37 cellular contexts compared by ENCODE assay signal in the genomic region with DNA sequence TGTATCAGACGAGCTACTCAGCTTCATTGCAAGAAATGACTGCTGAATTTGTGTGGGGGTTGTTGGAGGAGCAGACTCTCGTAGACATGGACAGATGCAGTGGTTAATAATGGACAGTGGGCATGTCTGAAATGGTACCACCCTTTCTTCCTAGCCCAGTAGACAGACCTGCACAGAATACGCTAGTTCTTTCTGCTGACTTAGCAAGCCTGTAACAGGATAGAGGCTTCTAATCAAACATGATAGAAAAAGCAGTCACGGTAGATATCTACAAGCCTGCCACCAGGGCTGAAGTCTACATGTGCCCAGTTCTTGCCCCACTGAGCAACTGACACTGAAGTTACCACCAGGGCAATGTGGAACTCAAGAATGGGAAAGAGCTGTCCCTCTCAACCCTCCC.
"Had no signal": no experiment of that assay in that cellular context is flagged by ENCODE, and none has a peak within 500 bp of the region (broad histone marks: within the 10 kb centered on the region; RNA-seq: fewer than 3 reads in every experiment).

No MANE protein-coding gene starts in this region.

- H3K4me3 ChIP-seq: adrenal gland, body of pancreas, breast epithelium had no signal

- H3K36me3 ChIP-seq: adrenal gland, brain microvascular endothelial cell, breast epithelium had no signal

- H3K9me3 ChIP-seq: adrenal gland, body of pancreas, breast epithelium had no signal

- H3K9me3 Mint-ChIP-seq: activated B cell treated with CpG ODN at 0.5 μM for 24 hours; activated CD4-positive, alpha-beta memory T cell treated with anti-CD3 and anti-CD28 coated beads for 36 hours; activated CD4-positive, alpha-beta T cell treated with anti-CD3 and anti-CD28 coated beads, Interleukin-2, amount 10 ng/mL, durations not matched to agents 24 days and 14 days; activated CD8-positive, alpha-beta T cell treated with anti-CD3 and anti-CD28 coated beads for 36 hours; activated naive CD4-positive, alpha-beta T cell treated with anti-CD3 and anti-CD28 coated beads for 36 hours; activated naive CD4-positive, alpha-beta T cell treated with anti-CD3 and anti-CD28 coated beads, Interleukin-2, amount 50 U/mL, for 72 hours; activated naive CD8-positive, alpha-beta T cell treated with anti-CD3 and anti-CD28 coated beads for 36 hours; activated T-cell treated with anti-CD3 and anti-CD28 coated beads, Interleukin-2, amount 50 U/mL, for 4 hours; activated T-cell treated with anti-CD3 and anti-CD28 coated beads, Interleukin-2, amount 50 U/mL, for 72 hours; activated T-helper 1 cell treated with anti-CD3 and anti-CD28 coated beads, Interleukin-12 subunit alpha, Interleukin-12 subunit beta, Interleukin-2, Interleukin-4 antibody, amounts not matched to agents 30 ng/mL and 10 ng/mL and 1 ng/mL, durations not matched to agents 14 hours and 24 hours and 36 hours; activated T-helper 17 cell treated with anti-CD3 and anti-CD28 coated beads, Interleukin-2, amount 50 U/mL, for 72 hours; T-helper 1 cell treated with Interleukin-12 subunit alpha and Interleukin-12 subunit beta and Interleukin-4 antibody, amounts not matched to agents 30 μg/mL and 1 μg/mL, for 36 hours; T-helper 2 cell treated with Interferon-gamma antibody and Interleukin-4, amounts not matched to agents 5 μg/mL and 100 μg/mL, for 36 hours had no signal

- H3K36me3 Mint-ChIP-seq: activated CD4-positive, alpha-beta memory T cell treated with anti-CD3 and anti-CD28 coated beads for 36 hours; activated naive CD4-positive, alpha-beta T cell treated with anti-CD3 and anti-CD28 coated beads, Interleukin-2, amount 50 U/mL, for 72 hours; activated naive CD8-positive, alpha-beta T cell treated with anti-CD3 and anti-CD28 coated beads for 36 hours had no signal

- H3K27ac Mint-ChIP-seq: activated B cell treated with CpG ODN at 0.5 μM for 24 hours; activated CD4-positive, alpha-beta memory T cell treated with anti-CD3 and anti-CD28 coated beads for 36 hours; activated CD4-positive, alpha-beta T cell treated with anti-CD3 and anti-CD28 coated beads, Interleukin-2, amount 10 ng/mL, durations not matched to agents 24 days and 14 days; activated CD8-positive, alpha-beta T cell treated with anti-CD3 and anti-CD28 coated beads for 36 hours; activated naive CD4-positive, alpha-beta T cell treated with anti-CD3 and anti-CD28 coated beads for 36 hours; activated naive CD4-positive, alpha-beta T cell treated with anti-CD3 and anti-CD28 coated beads, Interleukin-2, amount 50 U/mL, for 72 hours; activated naive CD8-positive, alpha-beta T cell treated with anti-CD3 and anti-CD28 coated beads for 36 hours; activated T-cell treated with anti-CD3 and anti-CD28 coated beads, Interleukin-2, amount 50 U/mL, for 72 hours; activated T-helper 1 cell treated with anti-CD3 and anti-CD28 coated beads, Interleukin-12 subunit alpha, Interleukin-12 subunit beta, Interleukin-2, Interleukin-4 antibody, amounts not matched to agents 30 ng/mL and 10 ng/mL and 1 ng/mL, durations not matched to agents 14 hours and 24 hours and 36 hours; activated T-helper 17 cell treated with anti-CD3 and anti-CD28 coated beads, Interleukin-2, amount 50 U/mL, for 72 hours; T-helper 1 cell treated with Interleukin-12 subunit alpha and Interleukin-12 subunit beta and Interleukin-4 antibody, amounts not matched to agents 30 μg/mL and 1 μg/mL, for 36 hours; T-helper 2 cell treated with Interferon-gamma antibody and Interleukin-4, amounts not matched to agents 5 μg/mL and 100 μg/mL, for 36 hours had no signal

- H3K4me3 Mint-ChIP-seq: activated B cell treated with CpG ODN at 0.5 μM for 24 hours; activated CD4-positive, alpha-beta memory T cell treated with anti-CD3 and anti-CD28 coated beads for 36 hours; activated CD4-positive, alpha-beta T cell treated with anti-CD3 and anti-CD28 coated beads, Interleukin-2, amount 10 ng/mL, durations not matched to agents 24 days and 14 days; activated CD8-positive, alpha-beta T cell treated with anti-CD3 and anti-CD28 coated beads for 36 hours; activated naive CD4-positive, alpha-beta T cell treated with anti-CD3 and anti-CD28 coated beads for 36 hours; activated naive CD8-positive, alpha-beta T cell treated with anti-CD3 and anti-CD28 coated beads for 36 hours; activated T-cell treated with anti-CD3 and anti-CD28 coated beads, Interleukin-2, amount 50 U/mL, for 4 hours; activated T-cell treated with anti-CD3 and anti-CD28 coated beads, Interleukin-2, amount 50 U/mL, for 72 hours; activated T-helper 1 cell treated with anti-CD3 and anti-CD28 coated beads, Interleukin-12 subunit alpha, Interleukin-12 subunit beta, Interleukin-2, Interleukin-4 antibody, amounts not matched to agents 30 ng/mL and 10 ng/mL and 1 ng/mL, durations not matched to agents 14 hours and 24 hours and 36 hours; activated T-helper 17 cell treated with anti-CD3 and anti-CD28 coated beads, Interleukin-2, amount 50 U/mL, for 72 hours; T-helper 1 cell treated with Interleukin-12 subunit alpha and Interleukin-12 subunit beta and Interleukin-4 antibody, amounts not matched to agents 30 μg/mL and 1 μg/mL, for 36 hours; T-helper 2 cell treated with Interferon-gamma antibody and Interleukin-4, amounts not matched to agents 5 μg/mL and 100 μg/mL, for 36 hours had no signal

- H3K27ac ChIP-seq: adrenal gland, body of pancreas, brain microvascular endothelial cell, VCaP had no signal

- ATAC-seq: activated CD8-positive, alpha-beta T cell treated with anti-CD3 and anti-CD28 coated beads for 36 hours; activated naive CD4-positive, alpha-beta T cell treated with anti-CD3 and anti-CD28 coated beads, Interleukin-2, amount 50 U/mL, for 72 hours; activated T-cell treated with anti-CD3 and anti-CD28 coated beads, Interleukin-2, amount 50 U/mL, for 4 hours; activated T-cell treated with anti-CD3 and anti-CD28 coated beads, Interleukin-2, amount 50 U/mL, for 72 hours; activated T-helper 17 cell treated with anti-CD3 and anti-CD28 coated beads, Interleukin-2, amount 50 U/mL, for 72 hours; body of pancreas had no signal

- H3K27me3 Mint-ChIP-seq: activated CD4-positive, alpha-beta T cell treated with anti-CD3 and anti-CD28 coated beads, Interleukin-2, amount 10 ng/mL, durations not matched to agents 24 days and 14 days; activated CD8-positive, alpha-beta T cell treated with anti-CD3 and anti-CD28 coated beads for 36 hours; activated T-helper 17 cell treated with anti-CD3 and anti-CD28 coated beads, Interleukin-2, amount 50 U/mL, for 72 hours had no signal

- H3K4me1 Mint-ChIP-seq: activated B cell treated with CpG ODN at 0.5 μM for 24 hours; activated CD4-positive, alpha-beta T cell treated with anti-CD3 and anti-CD28 coated beads, Interleukin-2, amount 10 ng/mL, durations not matched to agents 24 days and 14 days; activated naive CD8-positive, alpha-beta T cell treated with anti-CD3 and anti-CD28 coated beads for 36 hours; activated T-helper 17 cell treated with anti-CD3 and anti-CD28 coated beads, Interleukin-2, amount 50 U/mL, for 72 hours had no signal

- DNase-seq: activated B cell treated with CpG ODN at 0.5 μM for 24 hours; activated CD4-positive, alpha-beta memory T cell treated with anti-CD3 and anti-CD28 coated beads for 36 hours; activated CD4-positive, alpha-beta T cell treated with anti-CD3 and anti-CD28 coated beads for 4 hours; activated CD4-positive, alpha-beta T cell treated with anti-CD3 and anti-CD28 coated beads, Interleukin-2, amount 10 ng/mL, durations not matched to agents 24 days and 14 days; activated CD4-positive, alpha-beta T cell treated with anti-CD3 and anti-CD28 coated beads, Interleukin-2, amount 50 U/mL, for 1 hour; activated CD4-positive, alpha-beta T cell treated with anti-CD3 and anti-CD28 coated beads, Interleukin-2, amount 50 U/mL, for 4 hours; activated CD4-positive, CD25-positive, alpha-beta regulatory T cell treated with anti-CD3 and anti-CD28 coated beads, Interleukin-2, amount 50 U/mL, for 72 hours; activated CD8-positive, alpha-beta memory T cell treated with anti-CD3 and anti-CD28 coated beads, Interleukin-2, amount 50 U/mL, for 4 hours; activated CD8-positive, alpha-beta T cell treated with anti-CD3 and anti-CD28 coated beads for 36 hours; activated effector memory CD4-positive, alpha-beta T cell treated with anti-CD3 and anti-CD28 coated beads, Interleukin-2, amount 50 U/mL, for 16 hours; activated gamma-delta T cell treated with Interleukin-2 at 50 U/mL for 16 hours; activated naive CD4-positive, alpha-beta T cell; activated naive CD4-positive, alpha-beta T cell treated with anti-CD3 and anti-CD28 coated beads for 36 hours; activated naive CD4-positive, alpha-beta T cell treated with anti-CD3 and anti-CD28 coated beads, Interleukin-2, amount 50 U/mL, for 16 hours; activated naive CD8-positive, alpha-beta T cell treated with anti-CD3 and anti-CD28 coated beads for 36 hours; activated T-cell treated with anti-CD3 and anti-CD28 coated beads for 4 hours; activated T-cell treated with anti-CD3 and anti-CD28 coated beads, Interleukin-2, amount 50 U/mL, for 1 hour; activated T-cell treated with anti-CD3 and anti-CD28 coated beads, Interleukin-2, amount 50 U/mL, for 4 hours; activated T-cell treated with anti-CD3 and anti-CD28 coated beads, Interleukin-2, amount 50 U/mL, for 72 hours; adrenal gland; amniotic stem cell; aorta; body of pancreas; brain microvascular endothelial cell; central memory CD4-positive, alpha-beta T cell; T-helper 1 cell; T-helper 2 cell; T-helper 9 cell had no signal

- H3K27me3 ChIP-seq: adrenal gland, body of pancreas, brain microvascular endothelial cell, breast epithelium had no signal

- FAIRE-seq: astrocyte, TTC549 had no signal
